8 cellular contexts compared by ENCODE assay signal in the genomic region with DNA sequence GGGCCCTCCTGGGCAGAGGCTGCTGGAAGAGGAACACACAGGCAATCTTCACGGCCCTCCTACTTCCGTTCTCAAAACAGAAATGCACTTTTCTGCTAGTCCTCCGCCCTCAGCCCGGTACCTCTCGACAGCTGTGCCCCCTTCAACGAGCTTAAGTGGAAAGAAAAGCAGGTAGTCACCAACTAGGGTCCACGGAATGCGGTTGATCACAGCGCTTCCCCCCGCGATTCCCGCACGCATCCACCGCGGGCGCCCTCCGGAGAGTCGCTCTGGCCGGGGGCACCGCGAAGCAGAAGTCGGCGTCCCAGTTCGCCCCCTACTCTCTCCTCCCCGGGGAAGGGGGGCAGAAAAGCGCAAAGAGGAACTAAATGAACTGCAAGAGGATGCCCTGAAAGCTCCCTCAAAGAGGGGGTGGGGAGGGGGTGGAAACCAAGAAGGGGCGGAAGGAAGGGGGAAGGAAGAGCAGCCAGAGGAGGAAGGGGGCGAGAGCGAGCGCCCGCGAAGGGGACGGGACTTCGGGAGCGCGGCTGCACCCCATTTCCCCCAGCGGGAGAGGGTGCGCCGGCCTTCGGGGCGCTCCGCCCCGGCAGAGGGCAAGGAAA. TPM values are rescaled to one million over a fixed set of nuclear protein-coding genes. Genes with fewer than 3 reads are reported as not detected.
DNase-seq lines count a peak whose midpoint lies in the region; ATAC-seq lines count a peak whose summit lies in the region.

No MANE protein-coding gene starts in this region.

- H3K4me1 ChIP-seq in HUES6 (ENCODE audit: control insufficient read depth, insufficient read depth, low read length) (peaks cover 18% of the 10 kb centered on the region), aorta (ENCODE audit: control insufficient read depth in 1 of 2, insufficient read depth in 2 of 2, low read length in 2 of 2) (no peaks in the 10 kb centered on the region)

- H3K4me3 ChIP-seq in HUES6 (ENCODE audit: low read depth, low read length) = peak overlapping the region; percentile 85
- H3K4me3 ChIP-seq in aorta (ENCODE audit: low read length in 2 of 2) = peak overlapping the region; percentile 70 to 94

- no peaks in the 10 kb centered on the region for H3K9me3 ChIP-seq in HUES6 (ENCODE audit: control insufficient read depth, insufficient read depth, low read depth, low read length)
- no peaks in the 10 kb centered on the region for H3K9me3 ChIP-seq in aorta (ENCODE audit: control insufficient read depth, low read length)

- peak overlapping the region; percentile 89 for H3K9ac ChIP-seq in HUES6 (ENCODE audit: low read length)

- H3K36me3 ChIP-seq in HUES6 (ENCODE audit: control insufficient read depth, insufficient read depth, low read length) = no peaks in the 10 kb centered on the region
- H3K36me3 ChIP-seq in aorta (ENCODE audit: control insufficient read depth in 1 of 2, insufficient read depth in 2 of 2, low read length in 1 of 2) = no peaks in the 10 kb centered on the region

- intact Hi-C loops in left ventricle myocardium superior (cut with micrococcal nuclease) (no loop called here), aorta (cut with DNase I) (loop anchor here (5.0 to 10.0 kb wide), 2 partner anchors 100 to 167 kb away; a partner anchor contains a TSS)

- no peaks in the 10 kb centered on the region for H3K27me3 ChIP-seq in HUES6 (ENCODE audit: control insufficient read depth, insufficient read depth, low read length)
- no peaks in the 10 kb centered on the region for H3K27me3 ChIP-seq in aorta (ENCODE audit: control insufficient read depth in 1 of 2, insufficient read depth in 2 of 2, low read length in 1 of 2)

- DNase-seq in C1 segment of cervical spinal cord (lab: John Stamatoyannopoulos, UW) (peak in 11 of 14 donors; percentile 12 to 68 (median 58)), SW480 (ENCODE audit: low spot score) (peak; percentile 83), amniotic epithelial cell (ENCODE audit: low read depth) (peak; percentile 29), left ventricle myocardium superior (peak; percentile 61), renal cortical epithelial cell (ENCODE audit: low read depth) (peak; percentile 26), aorta (peak; percentile 56 to 80)

- 0% methylated on average over 26 to 43 of the region's 43 CpGs for WGBS in aorta, 2 donors

- H3K27ac ChIP-seq in HUES6 (ENCODE audit: low read depth, low read length) (peak overlapping the region; percentile 80), aorta (ENCODE audit: low read depth in 1 of 2, low read length in 2 of 2) (peak overlapping the region in 1 of 2 donors; percentile 72)

- peak; percentile 4 for ATAC-seq in GM19372 (IDR thresholded peaks at IDR 0.05; ENCODE audit: low read depth, unreplicated experiment)
- ATAC-seq in left ventricle myocardium superior = peak; percentile 21
- ATAC-seq in aorta (ENCODE audit: low FRiP score) = peak; percentile 19

RNA-seq across cellular contexts. Expression of a gene that starts 0.7 kb away (rescaled TPM):
- total RNA-seq in left ventricle myocardium superior (15.6 TPM), renal cortical epithelial cell (34.9 and 45.6 TPM in 2 replicates), aorta (10 to 100 TPM; 38.7 to 70.3 TPM)
- 1 to 10 TPM; 6.5 to 9.9 TPM for polyA plus RNA-seq in aorta

Comparison
In these comparisons a context has a peak if more than half of its experiments do, and no peak if none do; other contexts are left out.
1. DNase-seq: peak in every context shown above with its lines; median percentile 83 in SW480; 68 in aorta; 61 in left ventricle myocardium superior; 58 in C1 segment of cervical spinal cord; 29 in amniotic epithelial cell; 26 in renal cortical epithelial cell.